ENCODE assay signal across 8 cellular contexts in genomic region chr9:125200216-125201047, GRCh38. TPM values are rescaled to one million over a fixed set of nuclear protein-coding genes. Genes with fewer than 3 reads are reported as not detected.
A peak's percentile ranks its signal among the peaks of the same experiment; 100 is the strongest.
DNase-seq lines count a peak whose midpoint lies in the region; ATAC-seq and TF ChIP-seq lines count a peak whose summit lies in the region.

TSS of gene RABEPK (plus strand) at chr9:125200542. CDS start at chr9:125203014, 2,472 bp downstream.

- no peaks in the 10 kb centered on the region for H3K9me2 ChIP-seq in SU-DHL-6 (replicated peaks; ENCODE audit: insufficient read depth, low read length)

- 0 out of 2 replicates have a peak, but pooled peaks cover 3% of the 10 kb centered on the region for H3K36me3 ChIP-seq in SU-DHL-6 (ENCODE audit: low read length)
- H3K36me3 ChIP-seq in parathyroid adenoma (ENCODE audit: control insufficient read depth, insufficient read depth, low read length) = no peaks in the 10 kb centered on the region
- H3K36me3 ChIP-seq in tibial nerve = peaks cover 0 to 27% (median 0%) of the 10 kb centered on the region in 3 donors

- peak; percentile 97 for ATAC-seq in HG02623 (IDR thresholded peaks at IDR 0.05; ENCODE audit: unreplicated experiment)
- peak; percentile 100 for ATAC-seq in Right ventricle myocardium superior (ENCODE audit: poor library complexity)

- H3K9me3 ChIP-seq in SU-DHL-6 (ENCODE audit: insufficient read depth, low read length) (no peaks in the 10 kb centered on the region), parathyroid adenoma (ENCODE audit: control insufficient read depth, low read length) (no peaks in the 10 kb centered on the region), tibial nerve (no peaks in the 10 kb centered on the region)

- WGBS in tibial nerve, 2 donors = 1 to 2% methylated on average over 36 of the region's 51 CpGs

- H3K4me2 ChIP-seq in SU-DHL-6 (ENCODE audit: low read depth, low read length, poor library complexity, severe bottlenecking) = peak within 1 kb of the TSS; percentile 91
- H3K4me2 ChIP-seq in parathyroid adenoma (ENCODE audit: low read length) = peak within 1 kb of the TSS; percentile 75

- intact Hi-C loops in Right ventricle myocardium superior (cut with DNase I) = no loop called here

- no peaks in the 10 kb centered on the region for H3K27me3 ChIP-seq in SU-DHL-6 (ENCODE audit: low read length)
- no peaks in the 10 kb centered on the region for H3K27me3 ChIP-seq in parathyroid adenoma (ENCODE audit: control insufficient read depth, insufficient read depth, low read length)
- no peaks in the 10 kb centered on the region for H3K27me3 ChIP-seq in tibial nerve

- TF ChIP-seq CTCF in GM10266 (IDR thresholded peaks at IDR 0.05; ENCODE audit: control insufficient read depth, insufficient read depth, low read depth, missing control alignments) (no peak), SU-DHL-6 (IDR thresholded peaks at IDR 0.05; ENCODE audit: insufficient read depth, low read length, poor library complexity, severe bottlenecking) (no peak), parathyroid adenoma (IDR thresholded peaks at IDR 0.05) (no peak), tibial nerve (IDR thresholded peaks at IDR 0.05) (peak in 1 of 5 experiments; percentile 20)

- H3K4me3 ChIP-seq in SU-DHL-6 (ENCODE audit: insufficient read depth, low read length, poor library complexity, severe bottlenecking) (peak within 1 kb of the TSS; percentile 88), parathyroid adenoma (ENCODE audit: low read depth, low read length) (peak within 1 kb of the TSS; percentile 93), tibial nerve (peak within 1 kb of the TSS; percentile 73 to 81 (median 76))

- H3K79me2 ChIP-seq in SU-DHL-6 (ENCODE audit: insufficient read depth, low read length) (peaks cover 9% of the 10 kb centered on the region; the same call in 1 of the 2 replicates), parathyroid adenoma (no peaks in the 10 kb centered on the region)

- no peaks in the 10 kb centered on the region for H3K4me1 ChIP-seq in parathyroid adenoma
- H3K4me1 ChIP-seq in tibial nerve = peaks cover 0 to 9% (median 0%) of the 10 kb centered on the region in 4 donors

- H3K27ac ChIP-seq in SU-DHL-6 (ENCODE audit: low read depth, low read length) (peak within 1 kb of the TSS; percentile 56), parathyroid adenoma (peak within 1 kb of the TSS; percentile 85), tibial nerve (peak within 1 kb of the TSS; percentile 73 to 97 (median 94))

- peak; percentile 91 for DNase-seq in GM10266 (ENCODE audit: extremely low spot score)
- peak; percentile 87 for DNase-seq in NCI-H1105 (lab: John Stamatoyannopoulos, UW)
- peak; percentile 81 for DNase-seq in activated naive CD8-positive, alpha-beta T cell treated with anti-CD3 and anti-CD28 coated beads, Interleukin-2, amount 50 U/mL, for 16 hours (ENCODE audit: low read depth, low spot score)
- peak; percentile 95 for DNase-seq in Right ventricle myocardium superior
- DNase-seq in tibial nerve (ENCODE audit: low spot score in 2 of 2) = peak; percentile 85 to 89

- H4K20me1 ChIP-seq in SU-DHL-6 (ENCODE audit: low read depth, low read length) = no peaks in the 10 kb centered on the region

- peak within 1 kb of the TSS; percentile 94 for H2AFZ ChIP-seq in SU-DHL-6 (ENCODE audit: low read depth, low read length, severe bottlenecking)
- H2AFZ ChIP-seq in parathyroid adenoma = peak within 1 kb of the TSS; percentile 85

- H3F3A ChIP-seq in SU-DHL-6 (ENCODE audit: insufficient read depth) = no peaks in the 10 kb centered on the region

- TF ChIP-seq EP300 in tibial nerve (IDR thresholded peaks at IDR 0.05) = peak; percentile 76 to 90

- peak; percentile 46 to 87 for TF ChIP-seq POLR2A in tibial nerve (IDR thresholded peaks at IDR 0.05)

- peak within 1 kb of the TSS; percentile 65 for H3K9ac ChIP-seq in SU-DHL-6 (ENCODE audit: low read length)
- H3K9ac ChIP-seq in parathyroid adenoma = no peak within 1 kb of the TSS

RNA-seq across cellular contexts. Expression of gene RABEPK, which starts in this region (rescaled TPM):
- total RNA-seq in Right ventricle myocardium superior (7.0 TPM), tibial nerve (10 to 100 TPM; 10.7 to 25.5 (median 17.2) TPM)

Comparison
In these comparisons a context has a peak if more than half of its experiments do, and no peak if none do; other contexts are left out.
1. Peak in every context shown above with its lines: DNase-seq, ATAC-seq, H3K4me3 ChIP-seq and H3K27ac ChIP-seq.